ENCODE assay signal across 17 cellular contexts in genomic region chr4:70681730-70682129, GRCh38. TPM values are rescaled to one million over a fixed set of nuclear protein-coding genes. Genes with fewer than 3 reads are reported as not detected.
DNase-seq lines count a peak whose midpoint lies in the region; ATAC-seq and TF ChIP-seq lines count a peak whose summit lies in the region.
"Had no signal": no experiment of that assay in that cellular context is flagged by ENCODE, and none has a peak within 500 bp of the region (broad histone marks: within the 10 kb centered on the region; RNA-seq: fewer than 3 reads in every experiment).

No MANE protein-coding gene starts in this region.

- no peak for TF ChIP-seq CTCF in OCI-LY7 (conservative IDR thresholded peaks at IDR 0.05; ENCODE audit: low read length)

- H3K79me2 ChIP-seq in OCI-LY7 (ENCODE audit: insufficient read depth, low read depth, low read length), result peaks cover 14% of the 10 kb centered on the region; the same call in 1 of the 2 replicates

- no peaks in the 10 kb centered on the region for H3K27me3 Mint-ChIP-seq in T-helper 17 cell
- H3K27me3 Mint-ChIP-seq: activated CD4-positive, alpha-beta memory T cell treated with anti-CD3 and anti-CD28 coated beads, Interleukin-2, amount 10 ng/mL, durations not matched to agents 7 days and 5 days; naive B cell; stimulated activated naive CD8-positive, alpha-beta T cell treated with anti-CD3 and anti-CD28 coated beads, Interleukin-15, Interleukin-2, amounts not matched to agents 100 ng/mL and 50 ng/mL, for 24 hours had no signal

- H3K9me3 ChIP-seq in OCI-LY7 (ENCODE audit: low read length) (no peaks in the 10 kb centered on the region), T-helper 17 cell (ENCODE audit: control insufficient read depth, low read length, poor library complexity, severe bottlenecking) (no peaks in the 10 kb centered on the region)
- H3K9me3 ChIP-seq: psoas muscle had no signal

- peak; percentile 49 for DNase-seq in OCI-LY7 (ENCODE audit: low spot score)
- DNase-seq in T-helper 17 cell, result no peak
- no peak for DNase-seq in MV-4-11 (lab: John Stamatoyannopoulos, UW)
- DNase-seq in hepatic stellate cell (ENCODE audit: low spot score), result no peak
- no peak for DNase-seq in DMS 273 (lab: John Stamatoyannopoulos, UW; ENCODE audit: unreplicated experiment)
- DNase-seq: activated CD4-positive, alpha-beta memory T cell treated with anti-CD3 and anti-CD28 coated beads, Interleukin-2, amount 10 ng/mL, durations not matched to agents 7 days and 5 days; DMS 273 treated with DMSO at 0.1 percent for 48 hours; endodermal cell; naive B cell; NCI-H187; NCI-H69; psoas muscle had no signal

- peaks cover 2% of the 10 kb centered on the region for H3K36me3 Mint-ChIP-seq in T-helper 17 cell (ENCODE audit: low read depth)
- H3K36me3 Mint-ChIP-seq: naive B cell had no signal

- H3K4me3 Mint-ChIP-seq in T-helper 17 cell, result no peak overlapping the region
- H3K4me3 Mint-ChIP-seq: activated CD4-positive, alpha-beta memory T cell treated with anti-CD3 and anti-CD28 coated beads, Interleukin-2, amount 10 ng/mL, durations not matched to agents 7 days and 5 days; endodermal cell; stimulated activated naive CD8-positive, alpha-beta T cell treated with anti-CD3 and anti-CD28 coated beads, Interleukin-15, Interleukin-2, amounts not matched to agents 100 ng/mL and 50 ng/mL, for 24 hours had no signal

- peak overlapping the region; percentile 97 for H3K27ac ChIP-seq in OCI-LY7 (ENCODE audit: low read depth, low read length, poor library complexity, severe bottlenecking)
- H3K27ac ChIP-seq: psoas muscle had no signal

- H3K4me3 ChIP-seq in OCI-LY7 (ENCODE audit: low read depth, low read length, poor library complexity, severe bottlenecking), result no peak overlapping the region
- H3K4me3 ChIP-seq: psoas muscle had no signal

- H3K4me1 ChIP-seq in OCI-LY7 (ENCODE audit: insufficient read depth, low read length, poor library complexity, severe bottlenecking), result peaks cover 86% of the 10 kb centered on the region
- H3K4me1 ChIP-seq: psoas muscle had no signal

- H3K27ac Mint-ChIP-seq in T-helper 17 cell, result no peak overlapping the region
- H3K27ac Mint-ChIP-seq: activated CD4-positive, alpha-beta memory T cell treated with anti-CD3 and anti-CD28 coated beads, Interleukin-2, amount 10 ng/mL, durations not matched to agents 7 days and 5 days; endodermal cell; stimulated activated naive CD8-positive, alpha-beta T cell treated with anti-CD3 and anti-CD28 coated beads, Interleukin-15, Interleukin-2, amounts not matched to agents 100 ng/mL and 50 ng/mL, for 24 hours had no signal

- H3K36me3 ChIP-seq in OCI-LY7 (ENCODE audit: insufficient read depth, low read length), result peaks cover 4% of the 10 kb centered on the region; the same call in 1 of the 2 replicates

- CTCF ChIA-PET in OCI-LY7 (lab: Charles Lee; ENCODE audit: unreplicated experiment), result no interaction called here

- intact Hi-C loops in OCI-LY7 (cut with micrococcal nuclease; ENCODE audit: unreplicated experiment), result no loop called here

- H2AFZ ChIP-seq in OCI-LY7 (ENCODE audit: low read length), result no peak overlapping the region

- no TSS peak for BruUV-seq in OCI-LY7 (replicated peaks; lab: Mats Ljungman, UMichigan)

- H3K4me2 ChIP-seq in OCI-LY7 (ENCODE audit: low read length), result peak overlapping the region; percentile 77

- H3K4me1 Mint-ChIP-seq in T-helper 17 cell, result peaks cover 18% of the 10 kb centered on the region
- H3K4me1 Mint-ChIP-seq: endodermal cell had no signal

- ATAC-seq in GM18517 (IDR thresholded peaks at IDR 0.05; ENCODE audit: unreplicated experiment) (peak; percentile 43), GM21423 (IDR thresholded peaks at IDR 0.05; ENCODE audit: unreplicated experiment) (peak; percentile 48), HG03095 (IDR thresholded peaks at IDR 0.05; ENCODE audit: unreplicated experiment) (peak; percentile 36), T-helper 17 cell (no peak)
- ATAC-seq: Panc1, psoas muscle had no signal

- POLR2A ChIA-PET in OCI-LY7 (lab: Charles Lee), result interaction anchor here (0.7 to 13.7 kb wide), 11 partner anchors 9 to 313 kb away, joined by 3 to 837 read pairs (median 4); partner anchors contain the start of genes DCK and JCHAIN

- no peaks in the 10 kb centered on the region for H3K9me2 ChIP-seq in OCI-LY7 (ENCODE audit: insufficient read depth, low read length)

- H4K20me1 ChIP-seq in OCI-LY7 (ENCODE audit: insufficient read depth, low read length), result no peaks in the 10 kb centered on the region

RNA-seq across cellular contexts. Expression of gene UTP3, which starts 6.6 kb away (rescaled TPM):
- 34.0 and 51.5 TPM in 2 replicates for total RNA-seq in OCI-LY7 (2014; rRNA removed; shearing (Covaris generic))
- total RNA-seq in OCI-LY7 (2022) (54.8 and 57.8 TPM in 2 replicates), T-helper 17 cell (10 to 100 TPM; 16.8 to 18.1 TPM)

RNA-seq across cellular contexts. Expression of gene JCHAIN, which starts 15.4 kb away (rescaled TPM):
- 1,460 and 1,542 TPM in 2 replicates for total RNA-seq in OCI-LY7 (2014; rRNA removed; shearing (Covaris generic))
- 1,325 and 1,492 TPM in 2 replicates for total RNA-seq in OCI-LY7 (2022)
- total RNA-seq in T-helper 17 cell, result 1 to 10 TPM in 1 of 2 donors, not detected in 1; 2.8 TPM
- total RNA-seq: endodermal cell had no signal

RNA-seq across cellular contexts. Expression of gene RUFY3, which starts 40.0 kb away (rescaled TPM):
- total RNA-seq in OCI-LY7 (2014; rRNA removed; shearing (Covaris generic)), result 36.4 and 38.2 TPM in 2 replicates
- 42.6 and 52.2 TPM in 2 replicates for total RNA-seq in OCI-LY7 (2022)
- 10 to 100 TPM; 32.8 to 33.0 TPM for total RNA-seq in T-helper 17 cell

RNA-seq across cellular contexts. Expression of gene ENAM, which starts 53.2 kb away (rescaled TPM):
- total RNA-seq in OCI-LY7 (2014; rRNA removed; shearing (Covaris generic)), result 0.32 TPM in 1 of 2 replicates, not detected in the other
- total RNA-seq in OCI-LY7 (2022) (3.5 and 6.2 TPM in 2 replicates), T-helper 17 cell (not detected)
- total RNA-seq: activated CD4-positive, alpha-beta memory T cell treated with anti-CD3 and anti-CD28 coated beads, Interleukin-2, amount 10 ng/mL, durations not matched to agents 7 days and 5 days; endodermal cell had no signal

Comparison
In these comparisons a context has a peak if more than half of its experiments do, and no peak if none do; other contexts are left out.
1. RNA of gene JCHAIN, which starts 15.4 kb away (total RNA-seq): 1,325 to 1,542 TPM in OCI-LY7; 2.8 TPM in T-helper 17 cell; every median in the first group is over 100 times any median in the second.